Comparison of ENCODE assay signal across 23 cellular contexts in the genomic region with DNA sequence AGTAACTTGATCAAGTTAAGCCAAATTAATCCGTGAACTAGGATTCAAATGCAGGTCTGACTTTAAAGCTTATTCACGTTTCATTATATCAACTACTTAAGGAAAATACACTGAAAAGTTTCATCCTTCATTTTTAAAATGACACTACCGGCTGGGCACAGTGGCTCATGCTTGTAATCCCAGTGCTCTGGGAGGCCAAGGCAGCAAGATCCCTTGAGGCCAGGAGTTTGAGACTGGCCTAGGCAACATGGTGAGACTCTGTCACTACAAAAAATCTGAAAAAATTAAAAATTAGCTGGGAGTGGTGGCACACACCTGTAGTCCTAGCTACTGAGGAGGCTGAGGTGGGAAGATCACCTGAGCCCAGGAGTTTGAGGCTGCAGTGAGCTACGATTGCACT.
"Had no signal": no experiment of that assay in that cellular context is flagged by ENCODE, and none has a peak within 500 bp of the region (broad histone marks: within the 10 kb centered on the region; RNA-seq: fewer than 3 reads in every experiment).

No MANE protein-coding gene starts in this region.

- H3K27ac Mint-ChIP-seq: endodermal cell, natural killer cell, type B pancreatic cell had no signal

- DNase-seq: colonic mucosa; effector CD4-positive, alpha-beta T cell; endodermal cell; erythroblast; foreskin keratinocyte; kidney; left colon; mammary epithelial cell; mucosa of descending colon; natural killer cell; posterior cingulate gyrus; sigmoid colon; stimulated activated CD4-positive, alpha-beta T cell treated with anti-CD3 and anti-CD28 coated beads, Interleukin-2, amount 100 ng/mL, for 24 hours; stimulated activated CD4-positive, alpha-beta T cell treated with anti-CD3 and anti-CD28 coated beads, Interleukin-4, amount 100 ng/mL, for 4 hours; stimulated activated naive CD4-positive, alpha-beta T cell treated with Interleukin-2 at 50 U/mL for 16 hours; thyroid gland; uterus had no signal

- H3K27me3 ChIP-seq: colonic mucosa, foreskin keratinocyte, right atrium auricular region, sigmoid colon, suprapubic skin, thyroid gland, uterus had no signal

- H3K9me3 Mint-ChIP-seq: natural killer cell, neural crest cell, type B pancreatic cell had no signal

- H3K36me3 ChIP-seq: colonic mucosa, right atrium auricular region, sigmoid colon, suprapubic skin, thyroid gland, uterus had no signal

- H3K27me3 Mint-ChIP-seq: type B pancreatic cell had no signal

- H3K36me3 Mint-ChIP-seq: natural killer cell had no signal

- H3K4me3 Mint-ChIP-seq: endodermal cell, natural killer cell, type B pancreatic cell had no signal

- H3K27ac ChIP-seq: colonic mucosa, foreskin keratinocyte, right atrium auricular region, sigmoid colon, skin epidermis, suprapubic skin, thyroid gland, uterus had no signal

- ATAC-seq: foreskin keratinocyte, left colon, mucosa of descending colon, natural killer cell had no signal

- H3K4me3 ChIP-seq: colonic mucosa, mucosa of descending colon, right atrium auricular region, sigmoid colon, skin epidermis, suprapubic skin, thyroid gland, uterus had no signal

- FAIRE-seq: endothelial cell of umbilical vein, kidney had no signal

- H3K9me3 ChIP-seq: colonic mucosa, mucosa of descending colon, right atrium auricular region, sigmoid colon, suprapubic skin, thyroid gland, uterus had no signal
